8 cellular contexts compared by ENCODE assay signal in the genomic region with DNA sequence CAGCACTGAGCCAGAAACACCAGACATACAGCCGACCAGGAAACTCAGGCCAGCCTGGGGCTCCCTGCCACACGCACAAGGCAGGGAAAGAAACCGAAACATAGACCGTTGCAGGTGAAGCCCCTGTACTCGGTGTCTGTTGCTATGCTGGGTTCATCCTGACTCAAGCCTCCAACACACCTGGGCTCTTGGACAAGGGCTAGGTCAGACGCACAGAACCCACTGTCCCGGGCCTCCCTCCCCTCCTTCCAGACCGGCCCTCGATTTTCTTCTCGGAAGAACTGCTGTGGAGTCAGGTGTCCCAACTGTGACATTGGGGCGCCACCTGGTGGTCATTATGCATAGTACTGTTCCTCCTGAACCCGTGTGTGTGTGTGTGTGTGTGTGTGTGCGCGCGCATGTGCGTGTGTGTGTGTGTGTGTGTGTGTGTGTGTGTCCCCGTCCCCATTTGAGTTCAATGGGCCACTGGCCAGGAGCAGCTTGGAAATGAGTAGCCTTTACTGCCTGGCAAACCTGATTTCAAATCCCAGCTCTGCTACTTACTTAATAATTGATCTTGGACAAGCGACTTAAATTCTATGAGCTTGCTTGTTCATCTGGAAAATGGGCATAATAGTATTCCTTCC. TPM values are rescaled to one million over a fixed set of nuclear protein-coding genes. Genes with fewer than 3 reads are reported as not detected.
DNase-seq lines count a peak whose midpoint lies in the region; ATAC-seq and TF ChIP-seq lines count a peak whose summit lies in the region.

No MANE protein-coding gene starts in this region.

- no peaks in the 10 kb centered on the region for H3K36me3 ChIP-seq in DND-41 (ENCODE audit: insufficient read depth, low read length)

- peak; percentile 82 for TF ChIP-seq CTCF in DND-41 (IDR thresholded peaks at IDR 0.05; ENCODE audit: borderline replicate concordance, extremely low read depth, low read length, poor library complexity, severe bottlenecking)
- peak; percentile 73 to 74 for TF ChIP-seq CTCF in brain (conservative IDR thresholded peaks at IDR 0.05)

- peaks cover 21% of the 10 kb centered on the region for H3K4me1 Mint-ChIP-seq in brain

- H3K27ac Mint-ChIP-seq in brain, result peak overlapping the region in 3 of 5 experiments; percentile 5 to 37 (median 29)

- peaks cover 11% of the 10 kb centered on the region for H3K27me3 Mint-ChIP-seq in brain

- H3K4me3 ChIP-seq in DND-41 (ENCODE audit: low read depth in 1 of 2, low read length in 2 of 2), result no peak overlapping the region

- no peaks in the 10 kb centered on the region for H3K9me3 ChIP-seq in DND-41 (ENCODE audit: insufficient read depth, low read length, severe bottlenecking)

- ATAC-seq in DND-41 (ENCODE audit: insufficient read depth, low read depth) (peak; percentile 90), HG02571 (IDR thresholded peaks at IDR 0.05; ENCODE audit: unreplicated experiment) (peak; percentile 60), HG02763 (IDR thresholded peaks at IDR 0.05; ENCODE audit: unreplicated experiment) (no peak)

- peaks cover 4% of the 10 kb centered on the region for H3K4me1 ChIP-seq in DND-41 (ENCODE audit: insufficient read depth, low read length)

- peaks cover 6% of the 10 kb centered on the region; the same call in 1 of the 2 replicates for H4K20me1 ChIP-seq in DND-41 (ENCODE audit: insufficient read depth, low read length)

- peak overlapping the region in 1 of 5 experiments; percentile 20 for H3K4me3 Mint-ChIP-seq in brain

- no peak overlapping the region for H3K27ac ChIP-seq in DND-41 (ENCODE audit: low read length)

- H2AFZ ChIP-seq in DND-41 (ENCODE audit: low read depth, low read length), result peak overlapping the region; percentile 14; the same call in 1 of the 2 replicates

- peak overlapping the region; percentile 40 for H3K4me2 ChIP-seq in DND-41 (ENCODE audit: insufficient read depth, low read length)

- no peaks in the 10 kb centered on the region for H3K27me3 ChIP-seq in DND-41 (ENCODE audit: insufficient read depth, low read length, poor library complexity)

- no peaks in the 10 kb centered on the region for H3K79me2 ChIP-seq in DND-41 (ENCODE audit: insufficient read depth, low read length)

- peaks cover 0 to 6% (median 0%) of the 10 kb centered on the region in 5 experiments for H3K9me3 Mint-ChIP-seq in brain

- H3K9ac ChIP-seq in DND-41 (ENCODE audit: low read depth, low read length), result no peak overlapping the region

- H3K36me3 Mint-ChIP-seq in brain, result no peaks in the 10 kb centered on the region

- DNase-seq in DND-41, result peak; percentile 72
- DNase-seq in NCI-H2029 treated with DMSO at 0.1 percent for 48 hours (lab: John Stamatoyannopoulos, UW), result peak; percentile 47
- peak; percentile 76 for DNase-seq in UCSD-AML1 (lab: John Stamatoyannopoulos, UW; ENCODE audit: unreplicated experiment)
- DNase-seq in inferior parietal cortex (ENCODE audit: extremely low spot score), result peak; percentile 92
- peak; percentile 47 to 76 for DNase-seq in stimulated activated CD4-positive, alpha-beta T cell treated with anti-CD3 and anti-CD28 coated beads, Interleukin-12 subunit alpha, Interleukin-12 subunit beta, amount 100 ng/mL, for 24 hours (ENCODE audit: low read depth in 2 of 2)

RNA-seq across cellular contexts. Expression of a gene that starts 55.4 kb away (rescaled TPM):
- polyA plus RNA-seq in brain (ENCODE audit: insufficient read depth, low read depth, low replicate concordance), result 0.37 TPM
